ENCODE assay signal across 10 cellular contexts in genomic region chr11:1939006-1939626, GRCh38. TPM values are rescaled to one million over a fixed set of nuclear protein-coding genes. Genes with fewer than 3 reads are reported as not detected.
DNase-seq lines count a peak whose midpoint lies in the region; ATAC-seq, FAIRE-seq and TF ChIP-seq lines count a peak whose summit lies in the region.
"Had no signal": no experiment of that assay in that cellular context is flagged by ENCODE, and none has a peak within 500 bp of the region (broad histone marks: within the 10 kb centered on the region; RNA-seq: fewer than 3 reads in every experiment).

No MANE protein-coding gene starts in this region.

- peak overlapping the region; percentile 51; the same call in 1 of the 2 replicates for H4K8ac ChIP-seq in H1 (ENCODE audit: extremely low read depth, insufficient read depth, low read length)

- H3K23me2 ChIP-seq in H1 (ENCODE audit: low read depth, low read length), result peaks cover 2% of the 10 kb centered on the region; the same call in 1 of the 2 replicates

- peak overlapping the region; percentile 94 for H3K27ac Mint-ChIP-seq in nephron progenitor cell
- no peak overlapping the region for H3K27ac Mint-ChIP-seq in endodermal cell

- TF ChIP-seq POLR2A in H1 (IDR thresholded peaks at IDR 0.05; ENCODE audit: control extremely low read depth in 1 of 2, low read depth in 2 of 2, low read length in 2 of 2) (no peak), esophagus squamous epithelium (IDR thresholded peaks at IDR 0.05) (no peak)

- no peaks in the 10 kb centered on the region for H4K20me1 ChIP-seq in H1 (replicated peaks in 1 of 2; ENCODE audit: control insufficient read depth in 1 of 2, insufficient read depth in 2 of 2, low read length in 2 of 2)

- no peak overlapping the region for H2BK120ac ChIP-seq in H1 (replicated peaks; ENCODE audit: low read depth, low read length)

- H3K56ac ChIP-seq in H1 (replicated peaks; ENCODE audit: insufficient read length, low read depth, low read length), result peak overlapping the region; percentile 97

- CTCF ChIA-PET in H1 (lab: Charles Lee; ENCODE audit: partially characterized antibody), result interaction anchor here (0.8 to 1.6 kb wide), 6 partner anchors 17 to 212 kb away, joined by 3 to 5 read pairs (median 4); no protein-coding TSS in a partner anchor

- intact Hi-C loops in Right ventricle myocardium inferior (cut with DNase I) (loop anchor here (1.0 kb wide), 1 partner anchor 25 kb away; no protein-coding TSS in a partner anchor), Right ventricle myocardium superior (cut with DNase I) (loop anchor here (5.0 kb wide), 1 partner anchor 37 kb away; no protein-coding TSS in a partner anchor), aorta (cut with DNase I) (loop anchor here in 1 of 2 donors (1.0 kb wide), 1 partner anchor 45 kb away; no protein-coding TSS in a partner anchor), esophagus squamous epithelium (cut with DNase I) (no loop called here)

- H2BK15ac ChIP-seq in H1 (ENCODE audit: low read length), result no peak overlapping the region

- FAIRE-seq in H1 (lab: Jason Lieb, UNC), result no peak

- H3K27ac ChIP-seq in H1 (ENCODE audit: low read depth, low read length) (no peak overlapping the region), aorta (ENCODE audit: low read depth in 1 of 2, low read length in 2 of 2) (no peak overlapping the region), esophagus squamous epithelium (no peak overlapping the region), endodermal cell (ENCODE audit: low read depth, low read length) (no peak overlapping the region)
- H3K27ac ChIP-seq: suprapubic skin had no signal

- no peak overlapping the region for H4K5ac ChIP-seq in H1 (ENCODE audit: insufficient read length, low read depth, low read length)

- H2AK5ac ChIP-seq in H1 (ENCODE audit: low read depth, low read length), result no peak overlapping the region

- no peaks in the 10 kb centered on the region for H3K9me3 ChIP-seq in H1 (ENCODE audit: insufficient read depth in 2 of 2, low read depth in 1 of 2, low read length in 1 of 2)
- H3K9me3 ChIP-seq in aorta (ENCODE audit: control insufficient read depth, low read length), result no peaks in the 10 kb centered on the region
- no peaks in the 10 kb centered on the region for H3K9me3 ChIP-seq in esophagus squamous epithelium
- H3K9me3 ChIP-seq in endodermal cell (ENCODE audit: control insufficient read depth, low read length), result no peaks in the 10 kb centered on the region
- H3K9me3 ChIP-seq: suprapubic skin had no signal

- H3K23ac ChIP-seq in H1 (ENCODE audit: insufficient read length), result no peak overlapping the region

- H3K27me3 ChIP-seq in H1 (replicated peaks in 1 of 4; ENCODE audit: control insufficient read depth in 3 of 4, extremely low read depth in 1 of 4, insufficient read depth in 3 of 4, low read length in 3 of 4) (no peaks in the 10 kb centered on the region), aorta (ENCODE audit: control insufficient read depth in 1 of 2, insufficient read depth in 2 of 2, low read length in 1 of 2) (no peaks in the 10 kb centered on the region), esophagus squamous epithelium (peaks cover 0 to 27% (median 0%) of the 10 kb centered on the region in 4 donors), endodermal cell (ENCODE audit: control insufficient read depth, insufficient read depth, low read length, poor library complexity, severe bottlenecking) (no peaks in the 10 kb centered on the region)

- H2AFZ ChIP-seq in H1 (ENCODE audit: low read length), result no peak overlapping the region

- TF ChIP-seq EP300 in H1 (IDR thresholded peaks at IDR 0.05; ENCODE audit: borderline replicate concordance in 1 of 2, low read depth in 2 of 2, low read length in 2 of 2), result no peak

- no peak overlapping the region for H2BK20ac ChIP-seq in H1 (ENCODE audit: low read length)

- TF ChIP-seq CTCF in H1 (IDR thresholded peaks at IDR 0.05; ENCODE audit: control extremely low read depth in 1 of 3, insufficient read depth in 1 of 3, low read depth in 1 of 3, low read length in 3 of 3), result no peak
- no peak for TF ChIP-seq CTCF in nephron progenitor cell (IDR thresholded peaks at IDR 0.05)
- TF ChIP-seq CTCF in esophagus squamous epithelium (IDR thresholded peaks at IDR 0.05), result no peak
- TF ChIP-seq CTCF in endodermal cell (conservative IDR thresholded peaks at IDR 0.05), result no peak

- H3K4me1 ChIP-seq in H1 (replicated peaks in 1 of 4; ENCODE audit: control insufficient read depth in 3 of 4, insufficient read depth in 4 of 4, low read length in 3 of 4) (peaks cover 0 to 10% (median 0%) of the 10 kb centered on the region in 4 experiments; a peak in 2 of 7 replicates), aorta (ENCODE audit: control insufficient read depth in 1 of 2, insufficient read depth in 2 of 2, low read length in 2 of 2) (no peaks in the 10 kb centered on the region), esophagus squamous epithelium (peaks cover 4 to 32% (median 5%) of the 10 kb centered on the region in 3 donors), endodermal cell (ENCODE audit: control insufficient read depth, insufficient read depth, low read length) (no peaks in the 10 kb centered on the region)

- H2BK12ac ChIP-seq in H1 (ENCODE audit: low read depth, low read length), result no peak overlapping the region

- no peak overlapping the region for H3K4me2 ChIP-seq in H1 (ENCODE audit: insufficient read depth in 1 of 2, low read depth in 2 of 2, low read length in 2 of 2)

- H3K9me3 Mint-ChIP-seq in nephron progenitor cell (no peaks in the 10 kb centered on the region), endodermal cell (no peaks in the 10 kb centered on the region)

- H3K79me1 ChIP-seq in H1 (ENCODE audit: low read depth, low read length), result no peaks in the 10 kb centered on the region

- no peak overlapping the region for H3K4ac ChIP-seq in H1 (replicated peaks; ENCODE audit: insufficient read length, low read depth, low read length)

- H3K79me2 ChIP-seq in H1 (ENCODE audit: control insufficient read depth in 1 of 2, insufficient read depth in 2 of 2, low read length in 2 of 2), result no peaks in the 10 kb centered on the region

- H4K91ac ChIP-seq in H1 (replicated peaks; ENCODE audit: insufficient read length, low read length), result no peak overlapping the region

- H3K4me3 ChIP-seq in H1 (ENCODE audit: extremely low read depth in 1 of 4, insufficient read depth in 2 of 4, low read depth in 3 of 4, low read length in 4 of 4), result no peak overlapping the region
- no peak overlapping the region for H3K4me3 ChIP-seq in aorta (ENCODE audit: low read length in 2 of 2)
- H3K4me3 ChIP-seq in esophagus squamous epithelium, result no peak overlapping the region
- H3K4me3 ChIP-seq in endodermal cell (ENCODE audit: low read length), result no peak overlapping the region
- H3K4me3 ChIP-seq: suprapubic skin had no signal

- POLR2A ChIA-PET in H1 (lab: Charles Lee; ENCODE audit: partially characterized antibody), result interaction anchor here (1.0 kb wide), 1 partner anchor 31 kb away, joined by 3 read pairs; no protein-coding TSS in a partner anchor

- no peak overlapping the region for H3K9ac ChIP-seq in H1 (replicated peaks in 1 of 4; ENCODE audit: extremely low read depth in 1 of 4, low read depth in 3 of 4, low read length in 3 of 4)
- no peak overlapping the region for H3K9ac ChIP-seq in endodermal cell (ENCODE audit: extremely low read depth, low read length, poor library complexity, severe bottlenecking)

- H3K27me3 Mint-ChIP-seq in nephron progenitor cell (ENCODE audit: low read depth, poor library complexity) (peaks cover 3% of the 10 kb centered on the region), endodermal cell (ENCODE audit: insufficient read depth) (no peaks in the 10 kb centered on the region)

- H3K18ac ChIP-seq in H1 (ENCODE audit: extremely low read depth, low read length), result no peak overlapping the region; the same call in 1 of the 2 replicates

- no peak overlapping the region for H3K4me3 Mint-ChIP-seq in nephron progenitor cell
- H3K4me3 Mint-ChIP-seq in endodermal cell, result no peak overlapping the region

- no peak overlapping the region for H3K14ac ChIP-seq in H1 (ENCODE audit: insufficient read length)

- ATAC-seq in Right ventricle myocardium inferior (no peak), Right ventricle myocardium superior (ENCODE audit: poor library complexity) (no peak), aorta (ENCODE audit: low FRiP score) (no peak)

- peaks cover 53% of the 10 kb centered on the region for H3K4me1 Mint-ChIP-seq in nephron progenitor cell
- no peaks in the 10 kb centered on the region for H3K4me1 Mint-ChIP-seq in endodermal cell

- 84% methylated on average over 14 of the region's 23 CpGs; no CpG with 5 or more reads in 1 of the 2 experiments for WGBS in H1 (ENCODE audit: extremely low coverage in 1 of 2, insufficient coverage in 1 of 2, insufficient read length in 1 of 2, insufficient replicate concordance in 2 of 2, low coverage in 1 of 2, low lambda C conversion rate in 2 of 2, missing lambda C conversion rate in 1 of 2), 2 experiments
- 23 to 24% methylated on average over 23 of the region's 23 CpGs for WGBS in aorta, 2 donors
- 3 to 22% methylated on average over 11 to 21 of the region's 23 CpGs for WGBS in esophagus squamous epithelium, 2 donors
- 86 to 91% methylated on average over 13 to 22 of the region's 23 CpGs for WGBS in endodermal cell (ENCODE audit: insufficient coverage in 1 of 2, insufficient read length in 1 of 2), 2 experiments

- no peaks in the 10 kb centered on the region for H3K36me3 Mint-ChIP-seq in nephron progenitor cell (ENCODE audit: low read depth)
- H3K36me3 Mint-ChIP-seq in endodermal cell (ENCODE audit: low read depth), result no peaks in the 10 kb centered on the region

- DNase-seq in Right ventricle myocardium inferior (ENCODE audit: missing footprints), result peak; percentile 72
- DNase-seq in Right ventricle myocardium superior, result no peak
- DNase-seq in H1 (ENCODE audit: low read depth in 1 of 2, low spot score in 2 of 2), result peak in 1 of 2 experiments; percentile 47
- peak; percentile 43 for DNase-seq in nephron progenitor cell
- peak; percentile 52 to 68 for DNase-seq in aorta
- no peak for DNase-seq in esophagus squamous epithelium (lab: John Stamatoyannopoulos, UW)
- no peak for DNase-seq in NCI-H2081 (lab: John Stamatoyannopoulos, UW)
- DNase-seq in endodermal cell, result no peak

- no peaks in the 10 kb centered on the region for H3K36me3 ChIP-seq in H1 (ENCODE audit: control insufficient read depth in 2 of 4, insufficient read depth in 4 of 4, low read length in 3 of 4)
- no peaks in the 10 kb centered on the region for H3K36me3 ChIP-seq in aorta (ENCODE audit: control insufficient read depth in 1 of 2, insufficient read depth in 2 of 2, low read length in 1 of 2)
- H3K36me3 ChIP-seq in esophagus squamous epithelium, result no peaks in the 10 kb centered on the region
- no peaks in the 10 kb centered on the region for H3K36me3 ChIP-seq in endodermal cell (ENCODE audit: control insufficient read depth, insufficient read depth, low read length)
- H3K36me3 ChIP-seq: suprapubic skin had no signal

- TF ChIP-seq RAD21 in H1 (IDR thresholded peaks at IDR 0.05 in 1 of 2, conservative IDR thresholded peaks at IDR 0.05 in 1 of 2; ENCODE audit: low read depth in 2 of 2, low read length in 2 of 2), result no peak

- no peak overlapping the region for H2BK5ac ChIP-seq in H1 (ENCODE audit: low read depth, low read length)

RNA-seq across cellular contexts. Expression of gene MRPL23, which starts 8.0 kb away (rescaled TPM):
- total RNA-seq in Right ventricle myocardium inferior, result 107 TPM
- 99.3 TPM for total RNA-seq in Right ventricle myocardium superior
- total RNA-seq in H1 (2021; fragmentation: NEBNext Ultra II Directional; extraction: Animal tissue kit (Norgen Biotek cat#: 25700)), result 86.0 and 86.4 TPM in 2 replicates
- 244 and 281 TPM in 2 replicates for polyA plus RNA-seq in H1 (2011; rRNA removed)
- polyA plus RNA-seq in H1 (2011; cell fraction: cytosol; rRNA removed), result 212 TPM
- polyA plus RNA-seq in H1 (2011; cell fraction: nucleus; rRNA removed), result 155 TPM
- polyA plus RNA-seq in H1 (2012, experiment 1 of 2), result 93.5 to 140 TPM (median 122 TPM) in 4 replicates
- 130 TPM for polyA plus RNA-seq in H1 (2012, experiment 2 of 2)
- 104 TPM for polyA plus RNA-seq in H1 (2013, experiment 1 of 2)
- 109 TPM for polyA plus RNA-seq in H1 (2013, experiment 2 of 2)
- polyA minus RNA-seq in H1 (2011; rRNA and poly(A)+ RNA removed), result 35.1 and 53.0 TPM in 2 replicates
- 58.9 TPM for polyA minus RNA-seq in H1 (2011; cell fraction: cytosol; rRNA and poly(A)+ RNA removed)
- polyA minus RNA-seq in H1 (2011; cell fraction: nucleus; rRNA and poly(A)+ RNA removed), result 60.1 TPM
- 10 to 100 TPM; 23.4 to 43.9 TPM for total RNA-seq in aorta
- 100 to 1,000 TPM in 1 of 2 donors, 10 to 100 TPM in 1; 82.3 to 143 TPM for polyA plus RNA-seq in aorta
- total RNA-seq in esophagus squamous epithelium, result 100 to 1,000 TPM; 128 to 231 (median 155) TPM
- total RNA-seq in endodermal cell, result 100 to 1,000 TPM in 1 of 2 donors, 10 to 100 TPM in 1; 69.9 to 109 TPM
- 101 TPM for polyA plus RNA-seq in endodermal cell (2013, experiment 1 of 2)
- 99.7 TPM for polyA plus RNA-seq in endodermal cell (2013, experiment 2 of 2)

RNA-seq across cellular contexts. Expression of gene TNNT3, which starts 19.6 kb away (rescaled TPM):
- total RNA-seq in Right ventricle myocardium inferior (36.3 TPM), Right ventricle myocardium superior (35.7 TPM), aorta (10 to 100 TPM in 1 of 2 donors, 1 to 10 TPM in 1; 8.8 to 54.3 TPM), esophagus squamous epithelium (1 to 10 TPM in 2 of 4 donors, under 1 TPM in 1, not detected in 1; 0.76 to 3.1 (median 1.6) TPM), endodermal cell (not detected)
- not detected in 2 replicates for total RNA-seq in H1 (2021; fragmentation: NEBNext Ultra II Directional; extraction: Animal tissue kit (Norgen Biotek cat#: 25700))
- polyA plus RNA-seq in H1 (2011; rRNA removed) (not detected in 2 replicates), aorta (1 to 10 TPM; 3.4 to 3.9 TPM)
- polyA plus RNA-seq in H1 (2011; cell fraction: cytosol; rRNA removed), result not detected
- polyA plus RNA-seq in H1 (2011; cell fraction: nucleus; rRNA removed), result not detected
- polyA plus RNA-seq in H1 (2012, experiment 1 of 2), result not detected in 4 replicates
- polyA plus RNA-seq in H1 (2012, experiment 2 of 2), result not detected
- 0.14 TPM for polyA plus RNA-seq in H1 (2013, experiment 1 of 2)
- polyA plus RNA-seq in H1 (2013, experiment 2 of 2), result not detected
- not detected in 2 replicates for polyA minus RNA-seq in H1 (2011; rRNA and poly(A)+ RNA removed)
- not detected for polyA minus RNA-seq in H1 (2011; cell fraction: cytosol; rRNA and poly(A)+ RNA removed)
- not detected for polyA minus RNA-seq in H1 (2011; cell fraction: nucleus; rRNA and poly(A)+ RNA removed)
- 0.36 TPM for polyA plus RNA-seq in endodermal cell (2013, experiment 1 of 2)
- not detected for polyA plus RNA-seq in endodermal cell (2013, experiment 2 of 2)
- polyA plus RNA-seq: BJ had no signal

RNA-seq across cellular contexts. Expression of gene PRR33, which starts 47.4 kb away (rescaled TPM):
- total RNA-seq in Right ventricle myocardium inferior (5.0 TPM), Right ventricle myocardium superior (5.8 TPM), aorta (not detected), esophagus squamous epithelium (not detected), endodermal cell (not detected)
- not detected in 2 replicates for total RNA-seq in H1 (2021; fragmentation: NEBNext Ultra II Directional; extraction: Animal tissue kit (Norgen Biotek cat#: 25700))
- polyA plus RNA-seq in H1 (2011; rRNA removed) (0.02 and 0.08 TPM in 2 replicates), aorta (not detected)
- 0.03 TPM for polyA plus RNA-seq in H1 (2011; cell fraction: cytosol; rRNA removed)
- polyA plus RNA-seq in H1 (2011; cell fraction: nucleus; rRNA removed), result 0.04 TPM
- 0.06 TPM in 1 of 4 replicates, not detected in the others for polyA plus RNA-seq in H1 (2012, experiment 1 of 2)
- not detected for polyA plus RNA-seq in H1 (2012, experiment 2 of 2)
- polyA plus RNA-seq in H1 (2013, experiment 1 of 2), result 0.02 TPM
- 0.02 TPM for polyA plus RNA-seq in H1 (2013, experiment 2 of 2)
- polyA minus RNA-seq in H1 (2011; rRNA and poly(A)+ RNA removed), result not detected in 2 replicates
- not detected for polyA minus RNA-seq in H1 (2011; cell fraction: cytosol; rRNA and poly(A)+ RNA removed)
- polyA minus RNA-seq in H1 (2011; cell fraction: nucleus; rRNA and poly(A)+ RNA removed), result not detected
- not detected for polyA plus RNA-seq in endodermal cell (2013, experiment 1 of 2)
- polyA plus RNA-seq in endodermal cell (2013, experiment 2 of 2), result not detected
- total RNA-seq: suprapubic skin had no signal
- polyA plus RNA-seq: BJ had no signal

RNA-seq across cellular contexts. Expression of gene H19, which starts 58.5 kb away (rescaled TPM):
- 611 TPM for total RNA-seq in Right ventricle myocardium inferior
- total RNA-seq in Right ventricle myocardium superior, result 420 TPM
- total RNA-seq in H1 (2021; fragmentation: NEBNext Ultra II Directional; extraction: Animal tissue kit (Norgen Biotek cat#: 25700)), result 5.2 and 5.6 TPM in 2 replicates
- polyA plus RNA-seq in H1 (2011; rRNA removed), result 10.0 and 16.2 TPM in 2 replicates
- 9.5 TPM for polyA plus RNA-seq in H1 (2011; cell fraction: cytosol; rRNA removed)
- polyA plus RNA-seq in H1 (2011; cell fraction: nucleus; rRNA removed), result 15.0 TPM
- polyA plus RNA-seq in H1 (2012, experiment 1 of 2), result 6.7 to 16.0 TPM (median 10.2 TPM) in 4 replicates
- polyA plus RNA-seq in H1 (2012, experiment 2 of 2), result 15.9 TPM
- polyA plus RNA-seq in H1 (2013, experiment 1 of 2), result 6.3 TPM
- 6.8 TPM for polyA plus RNA-seq in H1 (2013, experiment 2 of 2)
- 1.9 and 2.5 TPM in 2 replicates for polyA minus RNA-seq in H1 (2011; rRNA and poly(A)+ RNA removed)
- polyA minus RNA-seq in H1 (2011; cell fraction: cytosol; rRNA and poly(A)+ RNA removed), result 5.4 TPM
- polyA minus RNA-seq in H1 (2011; cell fraction: nucleus; rRNA and poly(A)+ RNA removed), result 2.9 TPM
- 1,000 to 10,000 TPM in 1 of 2 donors, 100 to 1,000 TPM in 1; 318 to 1,787 TPM for total RNA-seq in aorta
- 10 to 100 TPM in 1 of 2 donors, 1 to 10 TPM in 1; 4.5 to 18.0 TPM for polyA plus RNA-seq in aorta
- total RNA-seq in esophagus squamous epithelium, result 100 to 1,000 TPM in 1 of 4 donors, 10 to 100 TPM in 2, 1 to 10 TPM in 1; 4.7 to 121 (median 47.8) TPM
- total RNA-seq in endodermal cell, result 1 to 10 TPM in 1 of 2 donors, under 1 TPM in 1; 0.55 to 3.8 TPM
- 123 TPM for polyA plus RNA-seq in endodermal cell (2013, experiment 1 of 2)
- polyA plus RNA-seq in endodermal cell (2013, experiment 2 of 2), result 92.4 TPM

Comparison
In these comparisons a context has a peak if more than half of its experiments do, and no peak if none do; other contexts are left out.
1. DNase-seq: peak in Right ventricle myocardium inferior (single experiment), nephron progenitor cell (single experiment) and aorta (2 of 2); none in Right ventricle myocardium superior (single experiment), esophagus squamous epithelium (single experiment), NCI-H2081 (0 of 2) and endodermal cell (single experiment).